Comparison of ENCODE assay signal across 11 cellular contexts in the genomic region with DNA sequence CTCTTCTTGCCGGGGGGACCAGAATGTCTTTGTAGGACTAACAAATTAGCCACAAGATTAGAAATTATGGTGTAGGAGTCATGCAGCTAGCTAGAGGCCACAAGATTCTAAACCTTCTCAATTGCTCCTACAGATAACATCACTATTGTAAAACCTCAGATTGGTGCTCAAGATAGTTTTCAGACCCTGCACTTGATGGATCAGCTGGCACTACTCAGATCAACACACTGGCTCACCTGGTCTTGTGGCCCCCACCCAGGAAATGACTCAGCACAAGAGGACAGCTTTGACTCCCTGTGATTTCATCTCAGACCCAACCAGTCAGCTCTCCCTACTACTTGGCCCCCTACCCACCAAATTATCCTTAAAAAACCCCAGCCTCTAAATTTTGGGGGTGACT.
DNase-seq lines count a peak whose midpoint lies in the region; ATAC-seq, FAIRE-seq and TF ChIP-seq lines count a peak whose summit lies in the region.
"Had no signal": no experiment of that assay in that cellular context is flagged by ENCODE, and none has a peak within 500 bp of the region (broad histone marks: within the 10 kb centered on the region; RNA-seq: fewer than 3 reads in every experiment).

No MANE protein-coding gene starts in this region.

- 0 out of 2 replicates have a peak overlapping the region, but pooled peaks have one; percentile 1 for H3K27ac ChIP-seq in DND-41 (ENCODE audit: low read length)
- no peak overlapping the region for H3K27ac ChIP-seq in RWPE2 (ENCODE audit: poor library complexity, severe bottlenecking)
- no peak overlapping the region for H3K27ac ChIP-seq in caudate nucleus (ENCODE audit: low read depth, low read length)
- H3K27ac ChIP-seq in pancreas = no peak overlapping the region
- H3K27ac ChIP-seq: thoracic aorta had no signal

- H3K27me3 ChIP-seq in DND-41 (ENCODE audit: insufficient read depth, low read length, poor library complexity) = no peaks in the 10 kb centered on the region
- H3K27me3 ChIP-seq in RWPE2 (ENCODE audit: insufficient read depth, poor library complexity, severe bottlenecking) = no peaks in the 10 kb centered on the region
- no peaks in the 10 kb centered on the region for H3K27me3 ChIP-seq in pancreas
- H3K27me3 ChIP-seq: BE2C had no signal

- H3K79me2 ChIP-seq in DND-41 (ENCODE audit: insufficient read depth, low read length) = no peaks in the 10 kb centered on the region

- intact Hi-C loops in pancreas (cut with DNase I) = loop anchor here in 1 of 3 donors (10.0 kb wide), 2 partner anchors 214 to 244 kb away; no protein-coding TSS in a partner anchor

- H3K4me3 ChIP-seq in DND-41 (ENCODE audit: low read depth in 1 of 2, low read length in 2 of 2) (no peak overlapping the region), RWPE2 (ENCODE audit: severe bottlenecking) (no peak overlapping the region), pancreas (no peak overlapping the region)
- H3K4me3 ChIP-seq: thoracic aorta had no signal

- H3K4me1 Mint-ChIP-seq in activated T-cell treated with anti-CD3 and anti-CD28 coated beads, Interleukin-2, amount 50 U/mL, for 4 hours (ENCODE audit: low read depth) = peaks cover 80% of the 10 kb centered on the region
- H3K4me1 Mint-ChIP-seq in naive thymus-derived CD8-positive, alpha-beta T cell = peaks cover 47 to 80% (median 74%) of the 10 kb centered on the region in 4 donors

- no peak overlapping the region for H3K4me2 ChIP-seq in DND-41 (ENCODE audit: insufficient read depth, low read length)

- POLR2A ChIA-PET in naive thymus-derived CD8-positive, alpha-beta T cell (lab: Charles Lee) = interaction anchor here (0.8 to 9.7 kb wide), 8 partner anchors 9 to 234 kb away, joined by 3 to 206 read pairs (median 12); a partner anchor contains a TSS

- ATAC-seq in DND-41 (ENCODE audit: insufficient read depth, low read depth) (peak; percentile 65), RWPE2 (ENCODE audit: low read depth) (peak; percentile 46; the same call in 2 of the 3 replicates), pancreas (no peak)
- peak; percentile 79 to 82 for ATAC-seq in activated T-cell treated with anti-CD3 and anti-CD28 coated beads, Interleukin-2, amount 50 U/mL, for 4 hours
- peak in 1 of 2 donors; percentile 18 for ATAC-seq in naive thymus-derived CD8-positive, alpha-beta T cell

- H3K36me3 ChIP-seq in DND-41 (ENCODE audit: insufficient read depth, low read length) (no peaks in the 10 kb centered on the region), RWPE2 (ENCODE audit: low read depth) (no peaks in the 10 kb centered on the region), pancreas (no peaks in the 10 kb centered on the region)
- H3K36me3 ChIP-seq: BE2C, thoracic aorta had no signal

- H2AFZ ChIP-seq in DND-41 (ENCODE audit: low read depth, low read length) = no peak overlapping the region

- TF ChIP-seq CTCF in DND-41 (IDR thresholded peaks at IDR 0.05; ENCODE audit: borderline replicate concordance, extremely low read depth, low read length, poor library complexity, severe bottlenecking) (no peak), RWPE2 (IDR thresholded peaks at IDR 0.05; ENCODE audit: poor library complexity, severe bottlenecking) (no peak), pancreas (IDR thresholded peaks at IDR 0.05) (no peak)

- H3K9me3 ChIP-seq in DND-41 (ENCODE audit: insufficient read depth, low read length, severe bottlenecking) (no peaks in the 10 kb centered on the region), RWPE2 (ENCODE audit: severe bottlenecking) (no peaks in the 10 kb centered on the region), pancreas (no peaks in the 10 kb centered on the region)
- H3K9me3 ChIP-seq: BE2C, thoracic aorta had no signal

- peak overlapping the region; percentile 27 for H3K4me3 Mint-ChIP-seq in activated T-cell treated with anti-CD3 and anti-CD28 coated beads, Interleukin-2, amount 50 U/mL, for 4 hours
- H3K4me3 Mint-ChIP-seq in naive thymus-derived CD8-positive, alpha-beta T cell = peak overlapping the region in 9 of 10 donors; percentile 33 to 75 (median 61)

- H3K36me3 Mint-ChIP-seq in activated T-cell treated with anti-CD3 and anti-CD28 coated beads, Interleukin-2, amount 50 U/mL, for 4 hours (ENCODE audit: insufficient read depth) = no peaks in the 10 kb centered on the region
- no peaks in the 10 kb centered on the region for H3K36me3 Mint-ChIP-seq in naive thymus-derived CD8-positive, alpha-beta T cell

- no peaks in the 10 kb centered on the region for H3K9me3 Mint-ChIP-seq in activated T-cell treated with anti-CD3 and anti-CD28 coated beads, Interleukin-2, amount 50 U/mL, for 4 hours
- H3K9me3 Mint-ChIP-seq in naive thymus-derived CD8-positive, alpha-beta T cell = no peaks in the 10 kb centered on the region

- 43 to 58% methylated on average over 1 of the region's 1 CpG for WGBS in pancreas, 2 donors

- H3K27me3 Mint-ChIP-seq in activated T-cell treated with anti-CD3 and anti-CD28 coated beads, Interleukin-2, amount 50 U/mL, for 4 hours (ENCODE audit: low read depth) = no peaks in the 10 kb centered on the region
- no peaks in the 10 kb centered on the region for H3K27me3 Mint-ChIP-seq in naive thymus-derived CD8-positive, alpha-beta T cell

- peaks cover 50% of the 10 kb centered on the region for H3K4me1 ChIP-seq in DND-41 (ENCODE audit: insufficient read depth, low read length)
- peaks cover 5% of the 10 kb centered on the region for H3K4me1 ChIP-seq in RWPE2 (ENCODE audit: insufficient read depth, poor library complexity, severe bottlenecking)
- H3K4me1 ChIP-seq in pancreas = no peaks in the 10 kb centered on the region
- H3K4me1 ChIP-seq: BE2C had no signal

- peak overlapping the region; percentile 60 to 97 (median 86) for H3K27ac Mint-ChIP-seq in naive thymus-derived CD8-positive, alpha-beta T cell

- no peak for FAIRE-seq in pancreas (lab: Jason Lieb, UNC)
- FAIRE-seq: colon had no signal

- DNase-seq in DND-41 = peak; percentile 75
- DNase-seq in RWPE2 (ENCODE audit: low spot score) = no peak
- DNase-seq in activated T-cell treated with anti-CD3 and anti-CD28 coated beads, Interleukin-2, amount 50 U/mL, for 4 hours = peak; percentile 34
- DNase-seq in naive thymus-derived CD8-positive, alpha-beta T cell = peak in 5 of 10 donors; percentile 18 to 66 (median 29)
- no peak for DNase-seq in caudate nucleus (lab: John Stamatoyannopoulos, UW)
- no peak for DNase-seq in OCI-M2 (lab: John Stamatoyannopoulos, UW; ENCODE audit: unreplicated experiment)
- DNase-seq in superior temporal gyrus (ENCODE audit: extremely low spot score) = no peak
- DNase-seq in pancreas = no peak
- DNase-seq: BE2C had no signal

- no peak overlapping the region for H3K9ac ChIP-seq in DND-41 (ENCODE audit: low read depth, low read length)

- no peaks in the 10 kb centered on the region for H4K20me1 ChIP-seq in DND-41 (ENCODE audit: insufficient read depth, low read length)

Comparison
In these comparisons a context has a peak if more than half of its experiments do, and no peak if none do; other contexts are left out.
1. ATAC-seq: peak in DND-41 (single experiment), RWPE2 (single experiment) and activated T-cell treated with anti-CD3 and anti-CD28 coated beads, Interleukin-2, amount 50 U/mL, for 4 hours (2 of 2); none in pancreas (0 of 4).
2. DNase-seq: peak in DND-41 (single experiment) and activated T-cell treated with anti-CD3 and anti-CD28 coated beads, Interleukin-2, amount 50 U/mL, for 4 hours (single experiment); none in RWPE2 (single experiment), caudate nucleus (0 of 61), OCI-M2 (single experiment), superior temporal gyrus (single experiment) and pancreas (0 of 6).